In the genomic region with DNA sequence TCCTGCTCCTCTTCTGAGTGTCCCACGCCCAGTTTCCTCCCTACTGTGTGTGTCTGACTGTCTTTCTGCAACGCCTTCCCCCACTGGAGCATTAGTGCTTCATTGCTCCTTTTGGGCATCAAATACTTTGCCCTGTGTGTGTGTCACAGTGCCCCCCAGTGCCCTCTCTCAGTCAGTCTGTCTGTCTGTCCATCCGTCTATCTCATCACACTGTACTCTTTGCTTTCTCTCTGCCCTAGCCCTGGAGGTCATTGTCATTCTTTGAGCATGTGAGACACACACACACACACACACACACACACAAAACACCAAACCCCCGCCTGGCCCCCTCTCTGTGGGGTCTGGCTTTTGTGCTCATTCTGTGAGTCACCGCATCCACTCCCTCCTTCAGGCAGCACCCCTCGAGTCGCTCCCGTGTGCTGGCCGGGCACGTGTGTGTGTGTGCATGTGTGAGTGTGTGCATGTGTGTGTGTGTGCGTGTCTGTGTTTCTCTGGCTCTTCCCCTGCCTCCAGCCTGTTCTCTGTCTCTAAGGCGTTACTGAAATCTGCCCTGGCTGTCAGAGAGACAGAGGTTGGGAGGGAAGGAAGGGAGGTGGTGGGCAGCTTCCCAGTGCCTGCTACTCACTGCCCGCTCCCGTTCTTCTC, we compare ENCODE assay signal across 21 cellular contexts.
DNase-seq lines count a peak whose midpoint lies in the region; ATAC-seq, FAIRE-seq and TF ChIP-seq lines count a peak whose summit lies in the region.
"Had no signal": no experiment of that assay in that cellular context is flagged by ENCODE, and none has a peak within 500 bp of the region (broad histone marks: within the 10 kb centered on the region; RNA-seq: fewer than 3 reads in every experiment).

No MANE protein-coding gene starts in this region.

- DNase-seq in DND-41 (no peak), LHCN-M2 (ENCODE audit: low read depth) (peak; percentile 32), GM12878 (ENCODE audit: low read depth, low spot score) (no peak), myocyte (ENCODE audit: low read depth) (peak; percentile 37), WERI-Rb-1 (no peak), heart right ventricle (no peak), T-helper 2 cell (no peak)
- DNase-seq: activated CD4-positive, alpha-beta T cell treated with anti-CD3 and anti-CD28 coated beads, Interleukin-2, amount 50 U/mL, for 1 hour; activated naive CD4-positive, alpha-beta T cell; activated T-cell treated with anti-CD3 and anti-CD28 coated beads for 4 hours; head of caudate nucleus; immature natural killer cell; MG63; NCI-H2029; NK-92 treated with Interleukin-12 subunit alpha and Interleukin-12 subunit beta, amount 100 ng/mL, for 24 hours; Right ventricle myocardium superior; stimulated activated CD4-positive, alpha-beta T cell treated with anti-CD3 and anti-CD28 coated beads, Interleukin-15, amount 100 ng/mL, for 24 hours; T-cell had no signal

- peaks cover 20% of the 10 kb centered on the region for H3K27me3 ChIP-seq in DND-41 (ENCODE audit: insufficient read depth, low read length, poor library complexity)
- peaks cover 3 to 8% of the 10 kb centered on the region in 2 experiments; a peak in 3 of 4 replicates for H3K27me3 ChIP-seq in GM12878 (replicated peaks in 1 of 2; ENCODE audit: control insufficient read depth in 2 of 2, insufficient read depth in 2 of 2, low read length in 1 of 2)
- no peaks in the 10 kb centered on the region for H3K27me3 ChIP-seq in WERI-Rb-1 (ENCODE audit: insufficient read depth, low read depth, severe bottlenecking)
- peaks cover 0 to 83% (median 39%) of the 10 kb centered on the region in 7 donors for H3K27me3 ChIP-seq in heart right ventricle
- H3K27me3 ChIP-seq: right atrium auricular region had no signal

- no peaks in the 10 kb centered on the region; the same call in 1 of the 2 replicates for H4K20me1 ChIP-seq in DND-41 (ENCODE audit: insufficient read depth, low read length)
- no peaks in the 10 kb centered on the region for H4K20me1 ChIP-seq in GM12878 (ENCODE audit: control insufficient read depth, insufficient read depth)

- ATAC-seq in DND-41 (ENCODE audit: insufficient read depth, low read depth) (no peak), GM12878 (peak; percentile 41), GM18519 (IDR thresholded peaks at IDR 0.05; ENCODE audit: low FRiP score, unreplicated experiment) (no peak), heart right ventricle (no peak)
- ATAC-seq: T-cell had no signal

- 54% methylated on average over 14 of the region's 14 CpGs for WGBS in GM12878 (ENCODE audit: insufficient coverage, insufficient replicate concordance, low lambda C conversion rate, missing lambda C conversion rate)
- 42 to 46% methylated on average over 14 of the region's 14 CpGs for WGBS in heart right ventricle, 2 donors

- no peaks in the 10 kb centered on the region for H3K36me3 ChIP-seq in DND-41 (ENCODE audit: insufficient read depth, low read length)
- no peaks in the 10 kb centered on the region for H3K36me3 ChIP-seq in GM12878 (ENCODE audit: control insufficient read depth in 2 of 2, insufficient read depth in 2 of 2, low read length in 1 of 2)
- no peaks in the 10 kb centered on the region for H3K36me3 ChIP-seq in WERI-Rb-1
- H3K36me3 ChIP-seq in heart right ventricle = no peaks in the 10 kb centered on the region
- H3K36me3 ChIP-seq: MG63, right atrium auricular region had no signal

- H3K27ac ChIP-seq in DND-41 (ENCODE audit: low read length) (no peak overlapping the region), GM12878 (ENCODE audit: control insufficient read depth, insufficient read depth) (no peak overlapping the region), WERI-Rb-1 (no peak overlapping the region; the same call in 1 of the 2 replicates), heart right ventricle (no peak overlapping the region)
- H3K27ac ChIP-seq: right atrium auricular region had no signal

- H3K9me3 ChIP-seq in DND-41 (ENCODE audit: insufficient read depth, low read length, severe bottlenecking) (no peaks in the 10 kb centered on the region), GM12878 (replicated peaks; ENCODE audit: control insufficient read depth, insufficient read depth, low read length) (no peaks in the 10 kb centered on the region), WERI-Rb-1 (ENCODE audit: severe bottlenecking) (no peaks in the 10 kb centered on the region), heart right ventricle (no peaks in the 10 kb centered on the region)
- H3K9me3 ChIP-seq: MG63, right atrium auricular region had no signal

- no peak overlapping the region for H3K4me2 ChIP-seq in DND-41 (ENCODE audit: insufficient read depth, low read length)
- H3K4me2 ChIP-seq in GM12878 (ENCODE audit: control insufficient read depth, insufficient read depth) = no peak overlapping the region
- H3K4me2 ChIP-seq: GM23338 had no signal

- H3K4me3 ChIP-seq in DND-41 (ENCODE audit: low read depth in 1 of 2, low read length in 2 of 2) = no peak overlapping the region
- no peak overlapping the region for H3K4me3 ChIP-seq in GM12878
- H3K4me3 ChIP-seq in WERI-Rb-1 (ENCODE audit: low read depth, low read length) = no peak overlapping the region
- H3K4me3 ChIP-seq in heart right ventricle = no peak overlapping the region
- H3K4me3 ChIP-seq: GM23338, MG63, right atrium auricular region had no signal

- H3K9ac ChIP-seq in DND-41 (ENCODE audit: low read depth, low read length) (no peak overlapping the region), GM12878 (ENCODE audit: control insufficient read depth, insufficient read depth, low read length) (no peak overlapping the region)

- SMC1A ChIA-PET in GM12878 (lab: Charles Lee; ENCODE audit: uncharacterized antibody, unreplicated experiment) = no interaction called here

- no TSS peak for BruUV-seq in GM12878 (replicated peaks; lab: Mats Ljungman, UMichigan)

- TF ChIP-seq CTCF in DND-41 (IDR thresholded peaks at IDR 0.05; ENCODE audit: borderline replicate concordance, extremely low read depth, low read length, poor library complexity, severe bottlenecking) = peak; percentile 39
- TF ChIP-seq CTCF in GM12878 (IDR thresholded peaks at IDR 0.05 in 2 of 3, conservative IDR thresholded peaks at IDR 0.05 in 1 of 3; ENCODE audit: control insufficient read depth in 2 of 3, extremely low read depth in 1 of 3, insufficient read depth in 1 of 3, low read depth in 3 of 3, low read length in 3 of 3) = no peak
- no peak for TF ChIP-seq CTCF in WERI-Rb-1 (IDR thresholded peaks at IDR 0.05; ENCODE audit: low read depth, low read length)
- no peak for TF ChIP-seq CTCF in heart right ventricle (IDR thresholded peaks at IDR 0.05)

- H3K4me1 ChIP-seq in DND-41 (ENCODE audit: insufficient read depth, low read length) (peaks cover under 1% of the 10 kb centered on the region; the same call in 1 of the 2 replicates), GM12878 (ENCODE audit: control insufficient read depth, insufficient read depth, low read length) (peaks cover under 1% of the 10 kb centered on the region; the same call in 1 of the 2 replicates), heart right ventricle (no peaks in the 10 kb centered on the region)
- H3K4me1 ChIP-seq: right atrium auricular region had no signal

- TF ChIP-seq POLR2A in GM12878 (IDR thresholded peaks at IDR 0.05; ENCODE audit: low read depth, low read length) = no peak

- CTCF ChIA-PET in GM12878 (lab: Yijun Ruan, JAX) = no interaction called here

- intact Hi-C loops in GM12878 (cut with micrococcal nuclease; ENCODE audit: unreplicated experiment) = no loop called here
- intact Hi-C loops in heart right ventricle (cut with DNase I) = no loop called here

- POLR2A ChIA-PET in GM12878 (lab: Charles Lee) = no interaction called here

- RAD21 ChIA-PET in GM12878 (lab: Charles Lee; ENCODE audit: unreplicated experiment) = no interaction called here

- no peak for TF ChIP-seq EP300 in GM12878 (IDR thresholded peaks at IDR 0.05; ENCODE audit: borderline replicate concordance in 1 of 2, control insufficient read depth in 1 of 2, low read depth in 2 of 2, low read length in 2 of 2)

- FAIRE-seq in GM12878 (lab: Jason Lieb, UNC) = no peak

- TF ChIP-seq RAD21 in GM12878 (IDR thresholded peaks at IDR 0.05; ENCODE audit: insufficient read depth, low read depth, low read length) = no peak

- H3K79me2 ChIP-seq in DND-41 (ENCODE audit: insufficient read depth, low read length) = no peaks in the 10 kb centered on the region
- H3K79me2 ChIP-seq in GM12878 (ENCODE audit: control insufficient read depth, insufficient read depth, low read length) = no peaks in the 10 kb centered on the region

- in situ Hi-C loops in GM12878 (cut with MboI) = no loop called here

- no peak overlapping the region for H2AFZ ChIP-seq in DND-41 (ENCODE audit: low read depth, low read length)
- H2AFZ ChIP-seq in GM12878 (ENCODE audit: control insufficient read depth, low read depth, low read length) = no peak overlapping the region
- H2AFZ ChIP-seq: GM23338 had no signal

TF ChIP-seq in GM12878, 131 proteins besides CTCF, POLR2A, EP300 and RAD21:
- TF ChIP-seq SPI1 (IDR thresholded peaks at IDR 0.05; ENCODE audit: borderline replicate concordance, insufficient read depth, low read depth, low read length) (no peak), POU2F2 (IDR thresholded peaks at IDR 0.05; ENCODE audit: borderline replicate concordance, low read depth, low read length) (no peak), TAF1 (IDR thresholded peaks at IDR 0.05; ENCODE audit: borderline replicate concordance, low read depth, low read length) (no peak), WRNIP1 (IDR thresholded peaks at IDR 0.05; ENCODE audit: borderline replicate concordance, low read depth, low read length) (no peak), MXI1 (IDR thresholded peaks at IDR 0.05; ENCODE audit: low read depth, low read length) (no peak)
- TF ChIP-seq, protein P1, sequence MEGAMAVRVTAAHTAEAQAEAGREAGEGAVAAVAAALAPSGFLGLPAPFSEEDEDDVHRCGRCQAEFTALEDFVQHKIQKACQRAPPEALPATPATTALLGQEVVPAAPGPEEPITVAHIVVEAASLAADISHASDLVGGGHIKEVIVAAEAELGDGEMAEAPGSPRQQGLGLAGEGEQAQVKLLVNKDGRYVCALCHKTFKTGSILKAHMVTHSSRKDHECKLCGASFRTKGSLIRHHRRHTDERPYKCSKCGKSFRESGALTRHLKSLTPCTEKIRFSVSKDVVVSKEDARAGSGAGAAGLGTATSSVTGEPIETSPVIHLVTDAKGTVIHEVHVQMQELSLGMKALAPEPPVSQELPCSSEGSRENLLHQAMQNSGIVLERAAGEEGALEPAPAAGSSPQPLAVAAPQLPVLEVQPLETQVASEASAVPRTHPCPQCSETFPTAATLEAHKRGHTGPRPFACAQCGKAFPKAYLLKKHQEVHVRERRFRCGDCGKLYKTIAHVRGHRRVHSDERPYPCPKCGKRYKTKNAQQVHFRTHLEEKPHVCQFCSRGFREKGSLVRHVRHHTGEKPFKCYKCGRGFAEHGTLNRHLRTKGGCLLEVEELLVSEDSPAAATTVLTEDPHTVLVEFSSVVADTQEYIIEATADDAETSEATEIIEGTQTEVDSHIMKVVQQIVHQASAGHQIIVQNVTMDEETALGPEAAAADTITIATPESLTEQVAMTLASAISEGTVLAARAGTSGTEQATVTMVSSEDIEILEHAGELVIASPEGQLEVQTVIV (IDR thresholded peaks at IDR 0.05; ENCODE audit: borderline replicate concordance, partially characterized antibody) = no peak

Comparison
In these comparisons a context has a peak if more than half of its experiments do, and no peak if none do; other contexts are left out.
1. DNase-seq: peak in LHCN-M2 (single experiment) and myocyte (single experiment); none in DND-41 (single experiment), GM12878 (single experiment), WERI-Rb-1 (single experiment), heart right ventricle (0 of 2) and T-helper 2 cell (0 of 5).